22 cellular contexts compared by ENCODE assay signal in the genomic region with DNA sequence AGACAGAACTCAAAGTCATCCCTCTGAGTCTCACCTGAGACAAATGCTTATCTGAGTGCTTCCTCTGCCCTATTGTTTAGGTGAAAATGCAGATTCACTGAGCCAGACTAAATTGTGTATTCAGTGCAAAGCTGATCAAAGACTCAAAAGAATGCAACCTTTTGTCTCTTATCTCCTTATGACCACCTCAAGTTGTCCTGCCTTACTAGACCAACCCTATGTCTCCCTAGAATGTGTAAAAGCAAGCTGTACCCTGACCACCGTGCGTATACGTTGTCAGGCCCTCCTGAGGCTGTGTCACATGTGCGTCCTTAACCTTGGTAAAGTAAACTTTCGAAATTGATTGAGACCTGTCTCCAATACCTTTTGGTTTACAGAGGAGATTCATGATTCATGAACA.
"Had no signal": no experiment of that assay in that cellular context is flagged by ENCODE, and none has a peak within 500 bp of the region (broad histone marks: within the 10 kb centered on the region; RNA-seq: fewer than 3 reads in every experiment).

No MANE protein-coding gene starts in this region.

- H3K36me3 ChIP-seq: colonic mucosa, right lobe of liver, stomach, suprapubic skin, transverse colon had no signal

- DNase-seq: activated CD4-positive, alpha-beta T cell treated with anti-CD3 and anti-CD28 coated beads for 36 hours; activated CD4-positive, alpha-beta T cell treated with anti-CD3 and anti-CD28 coated beads, Interleukin-2, amount 50 U/mL, for 4 hours; activated CD8-positive, alpha-beta memory T cell treated with anti-CD3 and anti-CD28 coated beads for 24 hours; activated CD8-positive, alpha-beta memory T cell treated with anti-CD3 and anti-CD28 coated beads, Interleukin-2, amount 50 U/mL, for 4 hours; activated naive CD4-positive, alpha-beta T cell; activated naive CD8-positive, alpha-beta T cell treated with anti-CD3 and anti-CD28 coated beads, Interleukin-2, amount 10 ng/mL, durations not matched to agents 7 days and 5 days; activated T-cell treated with anti-CD3 and anti-CD28 coated beads, Interleukin-2, amount 50 U/mL, for 24 hours; amniotic stem cell; colonic mucosa; dorsolateral prefrontal cortex; foreskin fibroblast; naive B cell; occipital lobe; right lobe of liver; stimulated activated CD4-positive, alpha-beta T cell treated with anti-CD3 and anti-CD28 coated beads, Interleukin-2, amount 100 ng/mL, for 24 hours; stomach; T-helper 9 cell; transverse colon had no signal

- H3K27ac ChIP-seq: colonic mucosa, dorsolateral prefrontal cortex, right lobe of liver, stomach, transverse colon had no signal

- H3K9me3 ChIP-seq: colonic mucosa, right lobe of liver, stomach, suprapubic skin, transverse colon had no signal

- H3K4me1 ChIP-seq: colonic mucosa, stomach, suprapubic skin, transverse colon had no signal

- ATAC-seq: activated CD4-positive, alpha-beta T cell treated with anti-CD3 and anti-CD28 coated beads for 36 hours; activated T-helper 17 cell treated with anti-CD3 and anti-CD28 coated beads, Interleukin-2, amount 50 U/mL, for 72 hours; right lobe of liver; stimulated activated memory B cell treated with anti-CD40 and anti-IgM and Interleukin-4, amounts not matched to agents 10 μg/mL and 1 μg/mL and 100 μg/mL, for 72 hours had no signal

- H3K4me3 ChIP-seq: colonic mucosa, dorsolateral prefrontal cortex, right lobe of liver, skin epidermis, stomach, suprapubic skin, transverse colon had no signal

- H3K27me3 ChIP-seq: colonic mucosa, dorsolateral prefrontal cortex, right lobe of liver, stomach, suprapubic skin, transverse colon had no signal
